Comparison of ENCODE assay signal across 8 cellular contexts in the genomic region with DNA sequence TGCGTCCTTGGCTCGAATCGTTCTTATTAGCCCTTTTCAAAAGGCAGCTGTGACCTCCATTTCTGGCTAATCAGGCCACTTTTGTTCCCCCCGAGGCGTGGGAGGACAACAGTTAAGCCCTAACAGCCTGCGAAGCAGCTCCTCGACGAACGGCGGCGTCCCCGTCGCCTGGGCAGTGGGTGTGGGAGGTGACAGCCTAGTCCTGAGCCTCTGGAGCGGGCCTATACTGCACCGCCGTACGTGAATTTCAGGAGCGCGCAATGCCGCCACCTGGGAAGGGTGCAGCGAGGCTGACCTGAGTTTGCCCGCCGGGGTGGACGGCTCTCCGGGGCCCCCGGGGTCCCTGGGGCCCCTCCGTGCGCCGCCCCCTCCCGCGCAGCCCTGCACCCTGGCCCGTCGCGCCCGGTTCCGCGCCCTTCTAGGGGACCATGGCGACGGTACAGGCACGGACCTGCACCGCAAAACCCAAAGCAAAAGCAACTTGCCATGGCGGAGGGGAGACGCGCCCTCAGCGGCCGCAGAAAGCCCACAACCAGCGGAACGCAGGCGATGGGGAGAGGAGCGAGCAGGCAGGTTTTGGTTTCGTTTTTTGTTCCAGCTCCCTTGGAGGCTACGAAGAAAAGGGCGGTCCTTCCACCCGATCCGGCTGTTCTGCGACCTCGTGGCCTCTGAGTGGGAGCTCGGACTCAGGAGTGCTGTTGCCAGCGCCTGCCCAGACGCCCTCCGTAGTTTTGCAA. TPM values are rescaled to one million over a fixed set of nuclear protein-coding genes. Genes with fewer than 3 reads are reported as not detected.
DNase-seq lines count a peak whose midpoint lies in the region; ATAC-seq and TF ChIP-seq lines count a peak whose summit lies in the region.

A gene (minus strand): TSS at position 624 of the 737 bp plus-strand sequence. CDS start 136 bp downstream, at position 488.

- no peak for TF ChIP-seq CTCF in kidney epithelial cell (IDR thresholded peaks at IDR 0.05; ENCODE audit: insufficient read depth, low read length, poor library complexity, severe bottlenecking)

- H3K36me3 ChIP-seq in kidney epithelial cell (ENCODE audit: control insufficient read depth, insufficient read depth, low read length), result no peaks in the 10 kb centered on the region

- no peaks in the 10 kb centered on the region for H3K27me3 ChIP-seq in kidney epithelial cell (ENCODE audit: control insufficient read depth, insufficient read depth, low read length)

- DNase-seq in ACHN, result peak; percentile 95
- peak; percentile 55 for DNase-seq in NCI-H2171 treated with DMSO at 0.1 percent for 48 hours (lab: John Stamatoyannopoulos, UW)
- peak; percentile 77 for DNase-seq in activated CD4-positive, CD25-positive, alpha-beta regulatory T cell treated with anti-CD3 and anti-CD28 coated beads, Interleukin-2, amount 50 U/mL, for 72 hours
- peak; percentile 32 for DNase-seq in cerebellum (ENCODE audit: low spot score)
- DNase-seq in kidney epithelial cell (ENCODE audit: low read depth), result no peak
- DNase-seq in stimulated activated CD4-positive, alpha-beta T cell treated with anti-CD3 and anti-CD28 coated beads, Interleukin-15, amount 100 ng/mL, for 24 hours, result peak; percentile 88

- H3K4me3 ChIP-seq in kidney epithelial cell (ENCODE audit: low read depth, low read length), result peak within 1 kb of the TSS; percentile 65

- ATAC-seq in GM18868 (IDR thresholded peaks at IDR 0.05; ENCODE audit: unreplicated experiment) (peak; percentile 88), HG03103 (IDR thresholded peaks at IDR 0.05; ENCODE audit: low read depth, unreplicated experiment) (peak; percentile 90)

- in situ Hi-C loops in ACHN (cut with HindIII; ENCODE audit: low pct_ligation_motif_present, low pct_unique_long_range_greater_than_20kb, low sequenced_read_pairs), result no loop called here

RNA-seq across cellular contexts. Expression of the gene that starts here (rescaled TPM):
- 3.8 TPM for total RNA-seq in cerebellum
- 1.3 and 2.2 TPM in 2 replicates for total RNA-seq in kidney epithelial cell
